Comparison of ENCODE assay signal across 8 cellular contexts in the genomic region with DNA sequence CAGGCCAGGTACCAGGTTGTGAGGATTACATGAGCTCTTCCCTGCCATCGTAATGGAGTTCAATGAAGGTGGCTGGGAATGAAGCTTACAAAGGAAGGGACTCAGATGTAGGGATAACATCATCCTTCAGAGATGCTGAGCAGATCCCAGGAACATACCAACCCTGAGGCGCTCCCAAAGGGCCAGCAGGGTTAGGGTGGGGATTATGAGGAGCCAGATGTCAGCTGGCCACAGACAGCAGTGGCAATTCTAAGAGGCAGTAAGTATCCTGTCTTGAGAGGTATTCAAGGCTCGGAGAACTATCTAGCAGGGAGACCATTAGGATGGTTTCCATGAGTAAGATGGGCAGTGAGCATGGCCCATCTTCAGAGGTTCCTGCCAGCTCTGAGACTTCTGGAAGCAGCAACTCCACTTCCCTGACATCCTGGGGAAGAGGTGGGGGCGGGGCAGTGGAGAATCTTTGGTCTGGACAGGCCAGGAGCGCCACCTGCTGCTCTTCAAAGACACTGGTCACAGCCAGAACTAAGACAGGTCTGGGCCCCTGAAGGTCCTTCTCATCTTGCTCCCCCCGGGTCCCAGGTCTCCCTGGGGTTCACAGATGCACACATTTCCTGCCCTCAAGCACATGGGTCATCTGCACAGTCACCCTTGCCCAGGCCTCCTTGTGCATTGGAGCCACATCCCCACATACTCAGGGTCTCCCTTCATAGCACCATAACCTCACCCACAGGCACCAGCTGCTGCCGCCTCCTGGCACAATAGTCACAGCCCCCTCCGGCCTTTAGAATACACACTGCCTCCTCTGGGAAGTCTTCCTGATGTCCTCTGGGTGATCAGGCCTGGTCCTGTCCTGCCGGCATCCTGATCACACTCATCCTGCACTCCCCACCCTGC. TPM values are rescaled to one million over a fixed set of nuclear protein-coding genes. Genes with fewer than 3 reads are reported as not detected.
DNase-seq lines count a peak whose midpoint lies in the region; ATAC-seq and TF ChIP-seq lines count a peak whose summit lies in the region.

No MANE protein-coding gene starts in this region.

- peak; percentile 78 for DNase-seq in GM10248 (ENCODE audit: extremely low spot score)
- peak; percentile 81 for DNase-seq in NCI-H1092 (lab: John Stamatoyannopoulos, UW)
- peak; percentile 55 to 92 for DNase-seq in ascending aorta (ENCODE audit: low spot score in 2 of 2)
- peak; percentile 93 for DNase-seq in left ventricle myocardium superior

- no peaks in the 10 kb centered on the region for H3K27me3 ChIP-seq in ascending aorta
- H3K27me3 ChIP-seq in rectal smooth muscle tissue (ENCODE audit: control insufficient read depth, insufficient read depth, low read length): peaks cover 3% of the 10 kb centered on the region

- intact Hi-C loops in ascending aorta (cut with DNase I) (loop anchor here (1.0 to 5.0 kb wide), 4 partner anchors 34 to 129 kb away; no protein-coding TSS in a partner anchor), left ventricle myocardium superior (cut with micrococcal nuclease) (loop anchor here (5.0 kb wide), 2 partner anchors 109 to 129 kb away; no protein-coding TSS in a partner anchor)

- POLR2A ChIA-PET in GM10248 (lab: Yijun Ruan, JAX): no interaction called here

- H3K4me3 ChIP-seq in ascending aorta (no peak overlapping the region), rectal smooth muscle tissue (ENCODE audit: low read length) (no peak overlapping the region)

- H3K27ac ChIP-seq in ascending aorta (no peak overlapping the region), rectal smooth muscle tissue (ENCODE audit: low read depth, low read length) (peak overlapping the region; percentile 2)

- H3K36me3 ChIP-seq in ascending aorta: no peaks in the 10 kb centered on the region
- H3K36me3 ChIP-seq in rectal smooth muscle tissue (ENCODE audit: control insufficient read depth, insufficient read depth, low read length): no peaks in the 10 kb centered on the region

- no peak overlapping the region for H3K9ac ChIP-seq in rectal smooth muscle tissue (ENCODE audit: low read length)

- ATAC-seq in SK-N-SH treated with all-trans-retinoic acid at 6 μM for 48 hours (peak; percentile 88), left ventricle myocardium superior (peak; percentile 79), HG03280 (IDR thresholded peaks at IDR 0.05; ENCODE audit: unreplicated experiment) (no peak), HG03342 (IDR thresholded peaks at IDR 0.05; ENCODE audit: unreplicated experiment) (no peak)

- CTCF ChIA-PET in GM10248 (lab: Yijun Ruan, JAX): interaction anchor here (0.6 to 8.7 kb wide), 40 partner anchors 8 to 192 kb away, joined by 3 to 246 read pairs (median 4); no protein-coding TSS in a partner anchor

- H3K4me1 ChIP-seq in ascending aorta (peaks cover 6 to 14% of the 10 kb centered on the region in 2 donors), rectal smooth muscle tissue (ENCODE audit: control insufficient read depth, insufficient read depth, low read length) (peaks cover 16% of the 10 kb centered on the region)

- H3K9me3 ChIP-seq in ascending aorta: no peaks in the 10 kb centered on the region

- TF ChIP-seq CTCF in GM10248 (IDR thresholded peaks at IDR 0.05; ENCODE audit: control extremely low read depth, extremely low read depth, low read depth, missing control alignments): peak; percentile 74
- TF ChIP-seq CTCF in ascending aorta (IDR thresholded peaks at IDR 0.05): peak; percentile 85 to 89 (median 88)

TF ChIP-seq in SK-N-SH treated with all-trans-retinoic acid at 6 μM for 48 hours, 23 proteins besides CTCF, POLR2A, EP300 and RAD21:
- TF ChIP-seq, protein P1, sequence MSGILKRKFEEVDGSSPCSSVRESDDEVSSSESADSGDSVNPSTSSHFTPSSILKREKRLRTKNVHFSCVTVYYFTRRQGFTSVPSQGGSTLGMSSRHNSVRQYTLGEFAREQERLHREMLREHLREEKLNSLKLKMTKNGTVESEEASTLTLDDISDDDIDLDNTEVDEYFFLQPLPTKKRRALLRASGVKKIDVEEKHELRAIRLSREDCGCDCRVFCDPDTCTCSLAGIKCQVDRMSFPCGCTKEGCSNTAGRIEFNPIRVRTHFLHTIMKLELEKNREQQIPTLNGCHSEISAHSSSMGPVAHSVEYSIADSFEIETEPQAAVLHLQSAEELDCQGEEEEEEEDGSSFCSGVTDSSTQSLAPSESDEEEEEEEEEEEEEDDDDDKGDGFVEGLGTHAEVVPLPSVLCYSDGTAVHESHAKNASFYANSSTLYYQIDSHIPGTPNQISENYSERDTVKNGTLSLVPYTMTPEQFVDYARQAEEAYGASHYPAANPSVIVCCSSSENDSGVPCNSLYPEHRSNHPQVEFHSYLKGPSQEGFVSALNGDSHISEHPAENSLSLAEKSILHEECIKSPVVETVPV (CRISPR knock-in tag; IDR thresholded peaks at IDR 0.05): no peak
- TF ChIP-seq TCF4 (CRISPR knock-in tag; IDR thresholded peaks at IDR 0.05; ENCODE audit: borderline replicate concordance) (no peak), ISL1 (CRISPR knock-in tag; IDR thresholded peaks at IDR 0.05) (no peak), ZFP3 (CRISPR knock-in tag; IDR thresholded peaks at IDR 0.05) (no peak), ZNF565 (CRISPR knock-in tag; conservative IDR thresholded peaks at IDR 0.05; ENCODE audit: low read depth) (no peak), OSR1 (CRISPR knock-in tag; IDR thresholded peaks at IDR 0.05) (no peak), ESRRG (CRISPR knock-in tag; IDR thresholded peaks at IDR 0.05) (no peak), TOX (CRISPR knock-in tag; IDR thresholded peaks at IDR 0.05; ENCODE audit: borderline replicate concordance) (no peak), ZC3H10 (CRISPR knock-in tag; IDR thresholded peaks at IDR 0.05) (no peak)
- TF ChIP-seq, protein P2, sequence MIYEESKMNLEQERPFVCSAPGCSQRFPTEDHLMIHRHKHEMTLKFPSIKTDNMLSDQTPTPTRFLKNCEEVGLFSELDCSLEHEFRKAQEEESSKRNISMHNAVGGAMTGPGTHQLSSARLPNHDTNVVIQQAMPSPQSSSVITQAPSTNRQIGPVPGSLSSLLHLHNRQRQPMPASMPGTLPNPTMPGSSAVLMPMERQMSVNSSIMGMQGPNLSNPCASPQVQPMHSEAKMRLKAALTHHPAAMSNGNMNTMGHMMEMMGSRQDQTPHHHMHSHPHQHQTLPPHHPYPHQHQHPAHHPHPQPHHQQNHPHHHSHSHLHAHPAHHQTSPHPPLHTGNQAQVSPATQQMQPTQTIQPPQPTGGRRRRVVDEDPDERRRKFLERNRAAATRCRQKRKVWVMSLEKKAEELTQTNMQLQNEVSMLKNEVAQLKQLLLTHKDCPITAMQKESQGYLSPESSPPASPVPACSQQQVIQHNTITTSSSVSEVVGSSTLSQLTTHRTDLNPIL (CRISPR knock-in tag; IDR thresholded peaks at IDR 0.05; ENCODE audit: low read depth): no peak

RNA-seq across cellular contexts. Expression of a gene that starts 2.8 kb away (rescaled TPM):
- total RNA-seq in ascending aorta (51.9 TPM), left ventricle myocardium superior (19.6 TPM)

Comparison
In these comparisons a context has a peak if more than half of its experiments do, and no peak if none do; other contexts are left out.
1. ATAC-seq: peak in SK-N-SH treated with all-trans-retinoic acid at 6 μM for 48 hours (single experiment) and left ventricle myocardium superior (single experiment); none in HG03280 (single experiment) and HG03342 (single experiment).
2. Peak in every context shown above with its lines, with median percentiles within 50 percentile points of each other: DNase-seq.